Comparison of ENCODE assay signal across 18 cellular contexts in genomic region chr1:77899647-77900320, GRCh38. TPM values are rescaled to one million over a fixed set of nuclear protein-coding genes. Genes with fewer than 3 reads are reported as not detected.
DNase-seq lines count a peak whose midpoint lies in the region; ATAC-seq, FAIRE-seq and TF ChIP-seq lines count a peak whose summit lies in the region.
"Had no signal": no experiment of that assay in that cellular context is flagged by ENCODE, and none has a peak within 500 bp of the region (broad histone marks: within the 10 kb centered on the region; RNA-seq: fewer than 3 reads in every experiment).

No MANE protein-coding gene starts in this region.

- no peak overlapping the region for H2AFZ ChIP-seq in H1 (ENCODE audit: low read length)

- H3K36me3 ChIP-seq in H1 (ENCODE audit: control insufficient read depth in 2 of 4, insufficient read depth in 4 of 4, low read length in 3 of 4) = no peaks in the 10 kb centered on the region
- H3K36me3 ChIP-seq in right atrium auricular region = peaks cover 31% of the 10 kb centered on the region
- H3K36me3 ChIP-seq in gastrocnemius medialis = peaks cover 0 to 11% of the 10 kb centered on the region in 2 donors
- no peaks in the 10 kb centered on the region for H3K36me3 ChIP-seq in CD8-positive, alpha-beta T cell (ENCODE audit: insufficient read depth, low read length)

- no peak overlapping the region for H3K56ac ChIP-seq in H1 (replicated peaks; ENCODE audit: insufficient read length, low read depth, low read length)

- H2AK5ac ChIP-seq in H1 (ENCODE audit: low read depth, low read length) = no peak overlapping the region

- no peak overlapping the region for H3K23ac ChIP-seq in H1 (ENCODE audit: insufficient read length)

- no peaks in the 10 kb centered on the region for H3K4me1 Mint-ChIP-seq in T-helper 2 cell treated with Interferon-gamma antibody and Interleukin-4, amounts not matched to agents 5 μg/mL and 100 μg/mL, for 36 hours (ENCODE audit: low read depth)
- no peaks in the 10 kb centered on the region for H3K4me1 Mint-ChIP-seq in immature natural killer cell
- no peaks in the 10 kb centered on the region for H3K4me1 Mint-ChIP-seq in CD8-positive, alpha-beta T cell (ENCODE audit: low read depth)
- H3K4me1 Mint-ChIP-seq: activated naive CD8-positive, alpha-beta T cell treated with anti-CD3 and anti-CD28 coated beads for 36 hours; T-helper 17 cell had no signal

- in situ Hi-C loops in gastrocnemius medialis (cut with MboI; ENCODE audit: low sequenced_read_pairs in 4 of 4) = loop anchor here in 1 of 4 donors (5.0 kb wide), 1 partner anchor 77 kb away; no protein-coding TSS in a partner anchor

- H3K27me3 ChIP-seq in H1 (replicated peaks in 1 of 4; ENCODE audit: control insufficient read depth in 3 of 4, extremely low read depth in 1 of 4, insufficient read depth in 3 of 4, low read length in 3 of 4) (no peaks in the 10 kb centered on the region), right atrium auricular region (no peaks in the 10 kb centered on the region), gastrocnemius medialis (no peaks in the 10 kb centered on the region)
- H3K27me3 ChIP-seq in CD8-positive, alpha-beta T cell (ENCODE audit: insufficient read depth, low read length) = no peaks in the 10 kb centered on the region

- no peaks in the 10 kb centered on the region for H3K79me2 ChIP-seq in H1 (ENCODE audit: control insufficient read depth in 1 of 2, insufficient read depth in 2 of 2, low read length in 2 of 2)

- H3K27me3 Mint-ChIP-seq in T-helper 2 cell treated with Interferon-gamma antibody and Interleukin-4, amounts not matched to agents 5 μg/mL and 100 μg/mL, for 36 hours (ENCODE audit: low read depth) = peaks cover 18% of the 10 kb centered on the region
- H3K27me3 Mint-ChIP-seq in immature natural killer cell (ENCODE audit: low read depth in 3 of 3) = no peaks in the 10 kb centered on the region
- no peaks in the 10 kb centered on the region for H3K27me3 Mint-ChIP-seq in CD8-positive, alpha-beta T cell (ENCODE audit: low read depth)
- H3K27me3 Mint-ChIP-seq: activated CD8-positive, alpha-beta T cell treated with anti-CD3 and anti-CD28 coated beads for 36 hours; activated naive CD8-positive, alpha-beta T cell treated with anti-CD3 and anti-CD28 coated beads for 36 hours; T-helper 17 cell had no signal

- H4K20me1 ChIP-seq in H1 (replicated peaks in 1 of 2; ENCODE audit: control insufficient read depth in 1 of 2, insufficient read depth in 2 of 2, low read length in 2 of 2) = no peaks in the 10 kb centered on the region

- TF ChIP-seq CTCF in H1 (IDR thresholded peaks at IDR 0.05; ENCODE audit: control extremely low read depth in 1 of 3, insufficient read depth in 1 of 3, low read depth in 1 of 3, low read length in 3 of 3) (no peak), right atrium auricular region (IDR thresholded peaks at IDR 0.05) (no peak), gastrocnemius medialis (IDR thresholded peaks at IDR 0.05 in 4 of 5, conservative IDR thresholded peaks at IDR 0.05 in 1 of 5) (no peak)
- TF ChIP-seq CTCF in CD8-positive, alpha-beta T cell (IDR thresholded peaks at IDR 0.05) = no peak

- no peaks in the 10 kb centered on the region for H3K9me3 Mint-ChIP-seq in T-helper 2 cell treated with Interferon-gamma antibody and Interleukin-4, amounts not matched to agents 5 μg/mL and 100 μg/mL, for 36 hours
- H3K9me3 Mint-ChIP-seq in immature natural killer cell = peaks cover 0 to 5% (median 1%) of the 10 kb centered on the region in 6 donors
- no peaks in the 10 kb centered on the region for H3K9me3 Mint-ChIP-seq in CD8-positive, alpha-beta T cell
- H3K9me3 Mint-ChIP-seq: activated CD8-positive, alpha-beta T cell treated with anti-CD3 and anti-CD28 coated beads for 36 hours; activated naive CD8-positive, alpha-beta T cell treated with anti-CD3 and anti-CD28 coated beads for 36 hours; activated T-cell treated with anti-CD3 and anti-CD28 coated beads, Interleukin-2, amount 50 U/mL, for 4 hours had no signal

- CTCF ChIA-PET in H1 (lab: Charles Lee; ENCODE audit: partially characterized antibody) = interaction anchor here (0.6 to 2.1 kb wide), 17 partner anchors 15 to 213 kb away, joined by 3 to 14 read pairs (median 4); partner anchors contain the start of gene MIGA1
- CTCF ChIA-PET in CD8-positive, alpha-beta T cell (lab: Charles Lee) = no interaction called here

- intact Hi-C loops in gastrocnemius medialis (cut with DNase I; ENCODE audit: low total_unique reads) = loop anchor here (1.0 to 10.0 kb wide), 5 partner anchors 74 to 217 kb away; partner anchors contain the start of genes FUBP1, GIPC2, USP33 and ZZZ3
- intact Hi-C loops in CD8-positive, alpha-beta T cell (cut with DNase I, micrococcal nuclease) = loop anchor here (1.0 to 10.0 kb wide), 3 partner anchors 215 to 1745 kb away; no protein-coding TSS in a partner anchor

- H2BK12ac ChIP-seq in H1 (ENCODE audit: low read depth, low read length) = no peak overlapping the region

- H4K91ac ChIP-seq in H1 (replicated peaks; ENCODE audit: insufficient read length, low read length) = no peak overlapping the region

- H3K4ac ChIP-seq in H1 (replicated peaks; ENCODE audit: insufficient read length, low read depth, low read length) = no peak overlapping the region

- ATAC-seq in gastrocnemius medialis = peak; percentile 57 to 67
- no peak for ATAC-seq in CD8-positive, alpha-beta T cell
- ATAC-seq: activated CD8-positive, alpha-beta T cell treated with anti-CD3 and anti-CD28 coated beads for 36 hours; activated T-cell treated with anti-CD3 and anti-CD28 coated beads, Interleukin-2, amount 50 U/mL, for 4 hours; T-helper 17 cell had no signal

- H4K5ac ChIP-seq in H1 (ENCODE audit: insufficient read length, low read depth, low read length) = no peak overlapping the region

- H3K9ac ChIP-seq in H1 (replicated peaks in 1 of 4; ENCODE audit: extremely low read depth in 1 of 4, low read depth in 3 of 4, low read length in 3 of 4) = no peak overlapping the region

- no peak overlapping the region for H3K27ac ChIP-seq in H1 (ENCODE audit: low read depth, low read length)
- H3K27ac ChIP-seq in right atrium auricular region = peak overlapping the region in 1 of 2 donors; percentile 43
- peak overlapping the region; percentile 74 to 86 (median 80) for H3K27ac ChIP-seq in gastrocnemius medialis
- no peak overlapping the region for H3K27ac ChIP-seq in CD8-positive, alpha-beta T cell (ENCODE audit: low read depth, low read length)

- no peak overlapping the region for H2BK120ac ChIP-seq in H1 (replicated peaks; ENCODE audit: low read depth, low read length)

- no peak overlapping the region for H3K14ac ChIP-seq in H1 (ENCODE audit: insufficient read length)

- H3K4me2 ChIP-seq in H1 (ENCODE audit: insufficient read depth in 1 of 2, low read depth in 2 of 2, low read length in 2 of 2) = no peak overlapping the region

- TF ChIP-seq RAD21 in H1 (IDR thresholded peaks at IDR 0.05 in 1 of 2, conservative IDR thresholded peaks at IDR 0.05 in 1 of 2; ENCODE audit: low read depth in 2 of 2, low read length in 2 of 2) = no peak

- TF ChIP-seq EP300 in H1 (IDR thresholded peaks at IDR 0.05; ENCODE audit: borderline replicate concordance in 1 of 2, low read depth in 2 of 2, low read length in 2 of 2) = no peak

- H3K9me3 ChIP-seq in H1 (ENCODE audit: insufficient read depth in 2 of 2, low read depth in 1 of 2, low read length in 1 of 2) = no peaks in the 10 kb centered on the region
- H3K9me3 ChIP-seq in right atrium auricular region = no peaks in the 10 kb centered on the region
- H3K9me3 ChIP-seq in gastrocnemius medialis = no peaks in the 10 kb centered on the region
- no peaks in the 10 kb centered on the region for H3K9me3 ChIP-seq in CD8-positive, alpha-beta T cell (ENCODE audit: low read length)

- H3K18ac ChIP-seq in H1 (ENCODE audit: extremely low read depth, low read length) = no peak overlapping the region

- peak; percentile 50 for FAIRE-seq in H1 (lab: Jason Lieb, UNC)
- FAIRE-seq: small intestine had no signal

- no peak overlapping the region for H3K27ac Mint-ChIP-seq in T-helper 2 cell treated with Interferon-gamma antibody and Interleukin-4, amounts not matched to agents 5 μg/mL and 100 μg/mL, for 36 hours
- no peak overlapping the region for H3K27ac Mint-ChIP-seq in immature natural killer cell
- H3K27ac Mint-ChIP-seq in CD8-positive, alpha-beta T cell = no peak overlapping the region
- H3K27ac Mint-ChIP-seq: activated CD8-positive, alpha-beta T cell treated with anti-CD3 and anti-CD28 coated beads for 36 hours; activated naive CD8-positive, alpha-beta T cell treated with anti-CD3 and anti-CD28 coated beads for 36 hours; T-helper 17 cell had no signal

- no peak overlapping the region for H3K4me3 ChIP-seq in H1 (ENCODE audit: extremely low read depth in 1 of 4, insufficient read depth in 2 of 4, low read depth in 3 of 4, low read length in 4 of 4)
- H3K4me3 ChIP-seq in right atrium auricular region = peak overlapping the region; percentile 6 to 15
- H3K4me3 ChIP-seq in gastrocnemius medialis = peak overlapping the region in 3 of 4 donors; percentile 0 to 24 (median 21)
- H3K4me3 ChIP-seq in CD8-positive, alpha-beta T cell (ENCODE audit: low read depth, low read length) = no peak overlapping the region
- H3K4me3 ChIP-seq: GM12878 had no signal

- no peaks in the 10 kb centered on the region for H3K36me3 Mint-ChIP-seq in T-helper 2 cell treated with Interferon-gamma antibody and Interleukin-4, amounts not matched to agents 5 μg/mL and 100 μg/mL, for 36 hours (ENCODE audit: low read depth)
- H3K36me3 Mint-ChIP-seq in immature natural killer cell = no peaks in the 10 kb centered on the region
- H3K36me3 Mint-ChIP-seq in CD8-positive, alpha-beta T cell = no peaks in the 10 kb centered on the region
- H3K36me3 Mint-ChIP-seq: activated naive CD8-positive, alpha-beta T cell treated with anti-CD3 and anti-CD28 coated beads for 36 hours had no signal

- no peaks in the 10 kb centered on the region for H3K4me1 ChIP-seq in H1 (replicated peaks in 1 of 4; ENCODE audit: control insufficient read depth in 3 of 4, insufficient read depth in 4 of 4, low read length in 3 of 4)
- peaks cover 0 to 11% of the 10 kb centered on the region in 2 donors for H3K4me1 ChIP-seq in right atrium auricular region
- H3K4me1 ChIP-seq in gastrocnemius medialis = peaks cover 39 to 61% of the 10 kb centered on the region in 2 donors
- H3K4me1 ChIP-seq in CD8-positive, alpha-beta T cell (ENCODE audit: insufficient read depth, low read length) = no peaks in the 10 kb centered on the region

- H4K8ac ChIP-seq in H1 (ENCODE audit: extremely low read depth, insufficient read depth, low read length) = no peak overlapping the region

- no peak overlapping the region for H2BK5ac ChIP-seq in H1 (ENCODE audit: low read depth, low read length)

- no peak for TF ChIP-seq POLR2A in H1 (IDR thresholded peaks at IDR 0.05; ENCODE audit: control extremely low read depth in 1 of 2, low read depth in 2 of 2, low read length in 2 of 2)
- TF ChIP-seq POLR2A in gastrocnemius medialis (IDR thresholded peaks at IDR 0.05) = peak in 1 of 2 donors; percentile 11

- no peaks in the 10 kb centered on the region for H3K23me2 ChIP-seq in H1 (ENCODE audit: low read depth, low read length)

- H2BK20ac ChIP-seq in H1 (ENCODE audit: low read length) = no peak overlapping the region

- no peak overlapping the region for H2BK15ac ChIP-seq in H1 (ENCODE audit: low read length)

- no peaks in the 10 kb centered on the region for H3K79me1 ChIP-seq in H1 (ENCODE audit: low read depth, low read length)

- 89% methylated on average over 4 of the region's 4 CpGs; no CpG with 5 or more reads in 1 of the 2 experiments for WGBS in H1 (ENCODE audit: extremely low coverage in 1 of 2, insufficient coverage in 1 of 2, insufficient read length in 1 of 2, insufficient replicate concordance in 2 of 2, low coverage in 1 of 2, low lambda C conversion rate in 2 of 2, missing lambda C conversion rate in 1 of 2), 2 experiments

- POLR2A ChIA-PET in H1 (lab: Charles Lee; ENCODE audit: partially characterized antibody) = interaction anchor here (0.6 to 1.4 kb wide), 3 partner anchors 10 to 149 kb away, joined by 3 read pairs; no protein-coding TSS in a partner anchor
- POLR2A ChIA-PET in CD8-positive, alpha-beta T cell (lab: Charles Lee) = no interaction called here

- peak; percentile 33 for DNase-seq in LHCN-M2 (ENCODE audit: low read depth)
- DNase-seq in H1 (ENCODE audit: low read depth in 1 of 2, low spot score in 2 of 2) = no peak
- no peak for DNase-seq in right atrium auricular region (ENCODE audit: low spot score)
- DNase-seq in gastrocnemius medialis = no peak
- no peak for DNase-seq in T-helper 2 cell treated with Interferon-gamma antibody and Interleukin-4, amounts not matched to agents 5 μg/mL and 100 μg/mL, for 36 hours (ENCODE audit: low spot score)
- DNase-seq in immature natural killer cell = no peak
- DNase-seq in CD8-positive, alpha-beta T cell = no peak
- DNase-seq in activated CD8-positive, alpha-beta memory T cell treated with anti-CD3 and anti-CD28 coated beads, Interleukin-2, amount 50 U/mL, for 48 hours = no peak
- DNase-seq: activated CD4-positive, CD25-positive, alpha-beta regulatory T cell; activated naive CD8-positive, alpha-beta T cell treated with anti-CD3 and anti-CD28 coated beads for 36 hours; activated T-cell treated with anti-CD3 and anti-CD28 coated beads, Interleukin-2, amount 50 U/mL, for 4 hours; effector CD4-positive, alpha-beta T cell; NCI-H2029; stimulated activated CD4-positive, alpha-beta T cell treated with anti-CD3 and anti-CD28 coated beads, Interleukin-4, amount 100 ng/mL, for 1 hour; T-helper 17 cell had no signal

- no peak overlapping the region for H3K4me3 Mint-ChIP-seq in T-helper 2 cell treated with Interferon-gamma antibody and Interleukin-4, amounts not matched to agents 5 μg/mL and 100 μg/mL, for 36 hours
- no peak overlapping the region for H3K4me3 Mint-ChIP-seq in immature natural killer cell
- no peak overlapping the region for H3K4me3 Mint-ChIP-seq in CD8-positive, alpha-beta T cell
- H3K4me3 Mint-ChIP-seq: activated CD8-positive, alpha-beta T cell treated with anti-CD3 and anti-CD28 coated beads for 36 hours; activated naive CD8-positive, alpha-beta T cell treated with anti-CD3 and anti-CD28 coated beads for 36 hours; activated T-cell treated with anti-CD3 and anti-CD28 coated beads, Interleukin-2, amount 50 U/mL, for 4 hours; T-helper 17 cell had no signal

RNA-seq across cellular contexts. Expression of gene NEXN, which starts 11.4 kb away (rescaled TPM):
- total RNA-seq in LHCN-M2 (2014; rRNA removed) (17.1 and 29.7 TPM in 2 replicates), right atrium auricular region (100 to 1,000 TPM; 269 to 295 TPM), gastrocnemius medialis (100 to 1,000 TPM; 105 to 297 (median 200) TPM)
- 60.8 TPM for polyA plus RNA-seq in LHCN-M2 (2012)
- total RNA-seq in H1 (2021; fragmentation: NEBNext Ultra II Directional; extraction: Animal tissue kit (Norgen Biotek cat#: 25700)) = 2.6 and 2.9 TPM in 2 replicates
- polyA plus RNA-seq in H1 (2011; rRNA removed) (0.17 and 0.20 TPM in 2 replicates), immature natural killer cell (1 to 10 TPM in 2 of 3 donors, under 1 TPM in 1; 0.89 to 3.0 (median 2.6) TPM)
- polyA plus RNA-seq in H1 (2011; cell fraction: cytosol; rRNA removed) = 0.56 TPM
- polyA plus RNA-seq in H1 (2011; cell fraction: nucleus; rRNA removed) = 0.91 TPM
- 2.9 to 5.6 TPM (median 3.1 TPM) in 4 replicates for polyA plus RNA-seq in H1 (2012, experiment 1 of 2)
- 0.37 TPM for polyA plus RNA-seq in H1 (2012, experiment 2 of 2)
- 10.6 TPM for polyA plus RNA-seq in H1 (2013, experiment 1 of 2)
- 10.6 TPM for polyA plus RNA-seq in H1 (2013, experiment 2 of 2)
- polyA minus RNA-seq in H1 (2011; rRNA and poly(A)+ RNA removed) = 0.15 and 0.22 TPM in 2 replicates
- polyA minus RNA-seq in H1 (2011; cell fraction: cytosol; rRNA and poly(A)+ RNA removed) = 0.73 TPM
- 2.2 TPM for polyA minus RNA-seq in H1 (2011; cell fraction: nucleus; rRNA and poly(A)+ RNA removed)
- total RNA-seq in CD8-positive, alpha-beta T cell = under 1 TPM in 1 of 2 experiments, not detected in 1; 0.17 TPM

Comparison
In these comparisons a context has a peak if more than half of its experiments do, and no peak if none do; other contexts are left out.
1. H3K27ac ChIP-seq: peak in gastrocnemius medialis (4 of 4); none in H1 (single experiment) and CD8-positive, alpha-beta T cell (single experiment).
2. H3K4me3 ChIP-seq: peak in right atrium auricular region (2 of 2) and gastrocnemius medialis (3 of 4); none in H1 (0 of 4) and CD8-positive, alpha-beta T cell (single experiment).